Comparison of ENCODE assay signal across 26 cellular contexts in the genomic region with DNA sequence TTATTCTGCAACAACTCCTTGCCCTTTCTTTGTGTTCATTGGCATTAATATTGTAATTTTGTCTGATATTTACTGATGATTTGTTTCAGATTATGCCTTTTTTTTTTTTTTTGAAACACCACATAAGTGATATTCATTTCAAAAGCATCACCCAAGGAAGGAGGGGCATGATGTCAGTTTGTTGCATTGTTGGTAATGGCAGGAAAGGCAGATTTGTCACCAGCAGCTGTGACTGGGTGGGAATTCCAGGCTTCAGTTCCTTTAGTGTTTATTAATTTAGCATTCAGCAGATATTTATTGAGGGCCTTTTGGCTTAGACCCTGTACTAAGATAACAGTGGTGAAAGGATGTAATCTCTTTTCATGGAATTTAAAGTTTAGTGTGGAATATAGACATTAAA. TPM values are rescaled to one million over a fixed set of nuclear protein-coding genes. Genes with fewer than 3 reads are reported as not detected.
"Had no signal": no experiment of that assay in that cellular context is flagged by ENCODE, and none has a peak within 500 bp of the region (broad histone marks: within the 10 kb centered on the region; RNA-seq: fewer than 3 reads in every experiment).

No MANE protein-coding gene starts in this region.

- H3K4me1 ChIP-seq: esophagus muscularis mucosa, spleen, suprapubic skin, tibial nerve had no signal

- FAIRE-seq: islet of Langerhans, TTC549 had no signal

- H3K9me3 ChIP-seq: body of pancreas, esophagus muscularis mucosa, spleen, suprapubic skin, tibial nerve had no signal

- H3K9me3 Mint-ChIP-seq: activated T-helper 2 cell treated with anti-CD3 and anti-CD28 coated beads, Interferon-gamma antibody, Interleukin-2, Interleukin-4, amounts not matched to agents 10 μg/mL and 5 μg/mL and 100 μg/mL, durations not matched to agents 14 hours and 24 hours and 36 hours; neural crest cell; T-helper 1 cell treated with Interleukin-12 subunit alpha and Interleukin-12 subunit beta and Interleukin-4 antibody, amounts not matched to agents 30 μg/mL and 1 μg/mL, for 36 hours had no signal

- H3K27me3 ChIP-seq: body of pancreas, esophagus muscularis mucosa, spleen, suprapubic skin, tibial nerve had no signal

- H3K27ac Mint-ChIP-seq: activated naive CD8-positive, alpha-beta T cell; activated T-helper 2 cell treated with anti-CD3 and anti-CD28 coated beads, Interferon-gamma antibody, Interleukin-2, Interleukin-4, amounts not matched to agents 10 μg/mL and 5 μg/mL and 100 μg/mL, durations not matched to agents 14 hours and 24 hours and 36 hours; T-helper 1 cell treated with Interleukin-12 subunit alpha and Interleukin-12 subunit beta and Interleukin-4 antibody, amounts not matched to agents 30 μg/mL and 1 μg/mL, for 36 hours had no signal

- H3K4me1 Mint-ChIP-seq: neural crest cell had no signal

- H3K4me3 Mint-ChIP-seq: activated naive CD8-positive, alpha-beta T cell; neural crest cell; T-helper 1 cell treated with Interleukin-12 subunit alpha and Interleukin-12 subunit beta and Interleukin-4 antibody, amounts not matched to agents 30 μg/mL and 1 μg/mL, for 36 hours had no signal

- H3K27me3 Mint-ChIP-seq: activated naive CD8-positive, alpha-beta T cell; naive thymus-derived CD4-positive, alpha-beta T cell had no signal

- H3K4me3 ChIP-seq: body of pancreas, esophagus muscularis mucosa, spleen, suprapubic skin, tibial nerve had no signal

- H3K27ac ChIP-seq: body of pancreas, esophagus muscularis mucosa, spleen, suprapubic skin, tibial nerve, VCaP had no signal

- DNase-seq: activated CD4-positive, alpha-beta T cell treated with anti-CD3 and anti-CD28 coated beads for 48 hours; activated CD4-positive, alpha-beta T cell treated with anti-CD3 and anti-CD28 coated beads, Interleukin-2, amount 50 U/mL, for 48 hours; activated CD8-positive, alpha-beta memory T cell treated with anti-CD3 and anti-CD28 coated beads for 24 hours; aorta; body of pancreas; cortex of kidney; foreskin melanocyte; left ventricle myocardium superior; mammary epithelial cell; naive thymus-derived CD4-positive, alpha-beta T cell; occipital lobe; right cardiac atrium; spleen; stimulated activated naive CD4-positive, alpha-beta T cell; SW 1271; T-helper 9 cell had no signal

RNA-seq across cellular contexts. Expression of a gene that starts 53.2 kb away (rescaled TPM):
- total RNA-seq: activated T-helper 2 cell treated with anti-CD3 and anti-CD28 coated beads, Interferon-gamma antibody, Interleukin-2, Interleukin-4, amounts not matched to agents 10 μg/mL and 5 μg/mL and 100 μg/mL, durations not matched to agents 14 hours and 24 hours and 36 hours; naive thymus-derived CD4-positive, alpha-beta T cell; neural crest cell; occipital lobe had no signal
- polyA plus RNA-seq: naive thymus-derived CD4-positive, alpha-beta T cell had no signal
